8 cellular contexts compared by ENCODE assay signal in the genomic region with DNA sequence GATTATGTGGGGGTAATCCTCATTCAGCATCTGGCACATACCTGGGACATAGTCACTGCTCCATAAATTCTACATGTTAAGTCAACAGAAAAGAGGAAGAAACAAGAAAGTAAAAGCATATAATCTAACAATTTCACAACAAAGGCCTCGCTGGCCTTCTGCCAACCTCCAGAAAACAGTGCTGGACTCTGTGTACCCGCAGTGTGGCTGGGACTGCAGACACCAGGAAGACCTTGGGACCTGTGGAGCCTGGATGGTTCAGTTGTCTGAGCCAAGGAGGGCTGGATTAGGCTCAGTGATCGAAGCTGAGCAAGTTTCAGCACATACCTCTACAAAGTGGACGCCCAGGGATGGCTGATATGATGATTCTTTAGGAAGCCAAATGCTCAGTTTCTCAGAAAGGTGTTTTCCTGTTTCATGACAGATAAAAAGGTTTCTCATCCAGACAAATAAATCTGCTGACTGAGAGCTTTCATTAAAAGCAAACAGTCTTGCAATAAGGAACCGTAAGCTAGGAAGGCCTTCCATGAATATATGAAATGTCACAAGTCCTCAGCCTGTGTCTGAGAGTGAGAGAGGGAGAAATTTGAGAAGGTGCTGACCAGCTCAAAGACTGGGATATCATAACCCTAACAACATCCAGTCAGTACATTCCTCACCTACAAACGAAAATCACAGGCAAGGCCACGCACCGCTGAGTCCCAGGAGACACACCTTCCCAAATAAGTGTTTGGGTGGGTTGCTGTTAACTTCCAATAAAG. TPM values are rescaled to one million over a fixed set of nuclear protein-coding genes. Genes with fewer than 3 reads are reported as not detected.
A peak's percentile ranks its signal among the peaks of the same experiment; 100 is the strongest.
DNase-seq lines count a peak whose midpoint lies in the region; TF ChIP-seq lines count a peak whose summit lies in the region.

No MANE protein-coding gene starts in this region.

- peak overlapping the region; percentile 33 to 38 for H3K9ac ChIP-seq in colonic mucosa (ENCODE audit: low read depth in 2 of 2, low read length in 2 of 2)

- H3K4me3 Mint-ChIP-seq in activated naive CD4-positive, alpha-beta T cell treated with anti-CD3 and anti-CD28 coated beads for 36 hours: no peak overlapping the region

- H3K27ac Mint-ChIP-seq in activated naive CD4-positive, alpha-beta T cell treated with anti-CD3 and anti-CD28 coated beads for 36 hours: peak overlapping the region; percentile 4

- no peaks in the 10 kb centered on the region for H3K9me3 Mint-ChIP-seq in activated naive CD4-positive, alpha-beta T cell treated with anti-CD3 and anti-CD28 coated beads for 36 hours

- CTCF ChIA-PET in activated naive CD4-positive, alpha-beta T cell treated with anti-CD3 and anti-CD28 coated beads for 36 hours (lab: Charles Lee): interaction anchor here (0.5 to 1.3 kb wide), 3 partner anchors 9 to 226 kb away, joined by 3 to 4 read pairs (median 4); no protein-coding TSS in a partner anchor

- H3K4me3 ChIP-seq in colonic mucosa: no peak overlapping the region
- no peak overlapping the region for H3K4me3 ChIP-seq in BE2C (ENCODE audit: low read depth, low read length)

- TF ChIP-seq CTCF in colonic mucosa (IDR thresholded peaks at IDR 0.05): no peak
- TF ChIP-seq CTCF in BE2C (IDR thresholded peaks at IDR 0.05; ENCODE audit: low read depth, low read length): no peak

- peaks cover 15% of the 10 kb centered on the region for H3K36me3 Mint-ChIP-seq in activated naive CD4-positive, alpha-beta T cell treated with anti-CD3 and anti-CD28 coated beads for 36 hours (ENCODE audit: low read depth)

- H3K4me1 Mint-ChIP-seq in activated naive CD4-positive, alpha-beta T cell treated with anti-CD3 and anti-CD28 coated beads for 36 hours (ENCODE audit: low read depth): peaks cover 87% of the 10 kb centered on the region

- H3K9me3 ChIP-seq in colonic mucosa (no peaks in the 10 kb centered on the region), BE2C (no peaks in the 10 kb centered on the region)

- H3K27me3 ChIP-seq in colonic mucosa: no peaks in the 10 kb centered on the region
- no peaks in the 10 kb centered on the region for H3K27me3 ChIP-seq in BE2C

- DNase-seq in activated naive CD4-positive, alpha-beta T cell treated with anti-CD3 and anti-CD28 coated beads for 36 hours: no peak
- DNase-seq in activated naive CD4-positive, alpha-beta T cell treated with Interleukin-2 at 50 U/mL for 16 hours: no peak
- DNase-seq in colonic mucosa (peak; percentile 89), midbrain (lab: John Stamatoyannopoulos, UW) (peak; percentile 44), ureter (ENCODE audit: low spot score) (peak; percentile 86), BE2C (no peak), NCI-H1436 (lab: John Stamatoyannopoulos, UW) (no peak), NCI-H2107 treated with DMSO at 0.1 percent for 48 hours (lab: John Stamatoyannopoulos, UW; ENCODE audit: unreplicated experiment) (no peak)

- H3K4me1 ChIP-seq in colonic mucosa (peaks cover 12% of the 10 kb centered on the region), BE2C (peaks cover 19% of the 10 kb centered on the region)

- H3K27me3 Mint-ChIP-seq in activated naive CD4-positive, alpha-beta T cell treated with anti-CD3 and anti-CD28 coated beads for 36 hours (ENCODE audit: low read depth): no peaks in the 10 kb centered on the region

- H3K27ac ChIP-seq in colonic mucosa: peak overlapping the region; percentile 66

- intact Hi-C loops in activated naive CD4-positive, alpha-beta T cell treated with anti-CD3 and anti-CD28 coated beads for 36 hours (cut with micrococcal nuclease): loop anchor here (5.0 kb wide), 1 partner anchor 45 kb away; no protein-coding TSS in a partner anchor
- intact Hi-C loops in colonic mucosa (cut with DNase I): no loop called here

- H3K36me3 ChIP-seq in colonic mucosa (no peaks in the 10 kb centered on the region), BE2C (no peaks in the 10 kb centered on the region)

RNA-seq across cellular contexts. Expression of a gene that starts 48.4 kb away (rescaled TPM):
- 100 to 1,000 TPM; 362 to 381 TPM for total RNA-seq in activated naive CD4-positive, alpha-beta T cell treated with anti-CD3 and anti-CD28 coated beads for 36 hours
- total RNA-seq in colonic mucosa: 100 to 1,000 TPM; 397 to 407 TPM
- total RNA-seq in ureter: 284 TPM
- 161 TPM for polyA plus RNA-seq in BE2C (2012; ENCODE audit: insufficient read depth, insufficient read length, low read depth)

Comparison
In these comparisons a context has a peak if more than half of its experiments do, and no peak if none do; other contexts are left out.
1. DNase-seq: peak in colonic mucosa (single experiment), midbrain (single experiment) and ureter (single experiment); none in activated naive CD4-positive, alpha-beta T cell treated with anti-CD3 and anti-CD28 coated beads for 36 hours (single experiment), activated naive CD4-positive, alpha-beta T cell treated with Interleukin-2 at 50 U/mL for 16 hours (single experiment), BE2C (single experiment), NCI-H1436 (single experiment) and NCI-H2107 treated with DMSO at 0.1 percent for 48 hours (single experiment).